ENCODE assay signal across 7 cellular contexts in the genomic region with DNA sequence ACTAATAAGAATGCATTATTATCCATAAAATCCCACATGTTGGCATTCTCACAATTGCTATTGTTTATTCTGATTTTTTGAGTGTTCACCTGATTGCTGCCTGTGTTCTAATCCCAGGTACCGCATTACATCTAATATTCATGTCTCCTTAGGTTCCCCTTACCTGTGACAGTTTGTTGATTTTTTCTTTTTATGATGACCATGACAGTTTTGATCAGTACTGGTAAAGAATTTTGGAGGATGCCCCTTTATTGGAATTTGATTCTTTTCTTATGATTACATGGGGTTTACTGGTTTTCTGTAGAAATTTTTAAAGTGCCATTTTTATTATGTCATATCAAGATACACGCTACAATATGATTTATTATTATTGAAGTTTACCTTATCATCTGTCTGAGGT.
"Had no signal": no experiment of that assay in that cellular context is flagged by ENCODE, and none has a peak within 500 bp of the region (broad histone marks: within the 10 kb centered on the region; RNA-seq: fewer than 3 reads in every experiment).

No MANE protein-coding gene starts in this region.

- FAIRE-seq: HTR-8/SVneo had no signal

- H3K9ac ChIP-seq: KMS-11 had no signal

- H3K4me2 ChIP-seq: KMS-11 had no signal

- H3K27ac ChIP-seq: HL-60, KMS-11 had no signal

- DNase-seq: Karpas-422, Kasumi-1, KBM-7, KG1 had no signal
